34 cellular contexts compared by ENCODE assay signal in the genomic region with DNA sequence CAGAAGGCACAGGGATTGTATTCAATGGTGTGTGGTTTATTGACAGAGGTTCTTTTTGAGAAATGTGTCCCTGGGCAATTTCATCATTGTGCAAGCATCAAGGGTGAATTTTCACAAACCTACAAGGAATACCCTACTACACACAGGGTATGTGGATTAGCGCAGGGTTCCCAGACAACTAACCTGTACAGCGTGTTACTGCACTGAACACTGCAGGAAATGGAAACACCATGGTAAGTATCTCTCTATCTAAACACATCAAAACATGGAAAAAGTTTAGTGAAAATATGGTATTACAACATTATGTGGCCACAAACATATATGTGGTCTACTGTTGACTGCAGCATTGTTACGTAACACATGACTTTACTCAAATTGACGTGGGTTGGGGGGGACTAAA.
"Had no signal": no experiment of that assay in that cellular context is flagged by ENCODE, and none has a peak within 500 bp of the region (broad histone marks: within the 10 kb centered on the region; RNA-seq: fewer than 3 reads in every experiment).

No MANE protein-coding gene starts in this region.

- H3K9me3 ChIP-seq: adrenal gland, gastroesophageal sphincter, pancreas, prostate gland, suprapubic skin, tibial nerve had no signal

- DNase-seq: activated CD4-positive, alpha-beta T cell treated with anti-CD3 and anti-CD28 coated beads for 48 hours; activated CD4-positive, alpha-beta T cell treated with anti-CD3 and anti-CD28 coated beads, Interleukin-2, amount 50 U/mL, for 48 hours; activated CD8-positive, alpha-beta memory T cell treated with anti-CD3 and anti-CD28 coated beads for 24 hours; activated effector memory CD4-positive, alpha-beta T cell treated with Interleukin-2 at 50 U/mL for 16 hours; activated naive CD4-positive, alpha-beta T cell treated with Interleukin-2 at 50 U/mL for 16 hours; activated naive CD8-positive, alpha-beta T cell treated with anti-CD3 and anti-CD28 coated beads for 36 hours; adrenal gland; brain microvascular endothelial cell; dorsolateral prefrontal cortex; effector memory CD4-positive, alpha-beta T cell; erythroblast; hippocampal formation; kidney; left colon; mammary epithelial cell; naive B cell; nucleus accumbens; pancreas; retina; small intestine; stimulated activated CD4-positive, alpha-beta T cell treated with anti-CD3 and anti-CD28 coated beads, Interleukin-4, amount 100 ng/mL, for 24 hours; stomach; T-helper 9 cell; WERI-Rb-1 had no signal

- H3K4me3 ChIP-seq: adrenal gland, coronary artery, dorsolateral prefrontal cortex, gastroesophageal sphincter, pancreas, prostate gland, stomach, suprapubic skin, tibial nerve had no signal

- H3K4me1 ChIP-seq: adrenal gland, gastroesophageal sphincter, pancreas, prostate gland, stomach, suprapubic skin, tibial nerve had no signal

- H3K27me3 ChIP-seq: adrenal gland, brain microvascular endothelial cell, suprapubic skin, tibial nerve had no signal

- ATAC-seq: activated CD4-positive, CD25-positive, alpha-beta regulatory T cell treated with anti-CD3 and anti-CD28 coated beads, Interleukin-2, amount 50 U/mL, for 24 hours; gastroesophageal sphincter; left colon; pancreas; sciatic nerve; stimulated activated effector memory CD8-positive, alpha-beta T cell treated with anti-CD3 and anti-CD28 coated beads, Interleukin-12 subunit alpha, Interleukin-12 subunit beta, amount 100 ng/mL, for 72 hours had no signal

- H3K27ac ChIP-seq: adrenal gland, brain microvascular endothelial cell, coronary artery, dorsolateral prefrontal cortex, gastroesophageal sphincter, pancreas, prostate gland, stomach, suprapubic skin, tibial nerve, WERI-Rb-1 had no signal

- FAIRE-seq: astrocyte, pancreas, small intestine, TTC549 had no signal

- H3K36me3 ChIP-seq: adrenal gland, brain microvascular endothelial cell, gastroesophageal sphincter, pancreas, prostate gland, stomach, suprapubic skin, tibial nerve, WERI-Rb-1 had no signal
